In genomic region chr13:83666126-83666525, GRCh38 we compare ENCODE assay signal across 18 cellular contexts.
"Had no signal": no experiment of that assay in that cellular context is flagged by ENCODE, and none has a peak within 500 bp of the region (broad histone marks: within the 10 kb centered on the region; RNA-seq: fewer than 3 reads in every experiment).

No MANE protein-coding gene starts in this region.

- H3K4me3 Mint-ChIP-seq: activated CD4-positive, alpha-beta memory T cell treated with anti-CD3 and anti-CD28 coated beads, Interleukin-2, amount 10 ng/mL, durations not matched to agents 7 days and 5 days; activated T-cell treated with anti-CD3 and anti-CD28 coated beads, Interleukin-2, amount 50 U/mL, for 24 hours; naive B cell; WTC11 had no signal

- H3K27ac Mint-ChIP-seq: activated CD4-positive, alpha-beta memory T cell treated with anti-CD3 and anti-CD28 coated beads, Interleukin-2, amount 10 ng/mL, durations not matched to agents 7 days and 5 days; activated T-cell treated with anti-CD3 and anti-CD28 coated beads, Interleukin-2, amount 50 U/mL, for 24 hours; WTC11 had no signal

- DNase-seq: activated CD4-positive, alpha-beta memory T cell treated with anti-CD3 and anti-CD28 coated beads, Interleukin-2, amount 10 ng/mL, durations not matched to agents 7 days and 5 days; activated CD4-positive, alpha-beta T cell treated with anti-CD3 and anti-CD28 coated beads for 4 hours; activated naive CD4-positive, alpha-beta T cell treated with anti-CD3 and anti-CD28 coated beads, Interleukin-2, amount 50 U/mL, for 16 hours; activated T-cell treated with anti-CD3 and anti-CD28 coated beads, Interleukin-2, amount 50 U/mL, for 24 hours; adrenal gland; body of pancreas; central memory CD4-positive, alpha-beta T cell; effector CD4-positive, alpha-beta T cell; islet precursor cell; naive B cell; pancreas; stimulated activated CD4-positive, alpha-beta T cell treated with anti-CD3 and anti-CD28 coated beads, Interleukin-1b, Interleukin-23, amount 100 ng/mL, for 48 hours; stomach; testis; upper lobe of left lung had no signal

- H3K36me3 Mint-ChIP-seq: naive B cell had no signal

- H3K36me3 ChIP-seq: adrenal gland, esophagus muscularis mucosa, pancreas, stomach, upper lobe of left lung had no signal

- H3K27ac ChIP-seq: adrenal gland, body of pancreas, coronary artery, esophagus muscularis mucosa, pancreas, stomach, testis, upper lobe of left lung had no signal

- H3K27me3 Mint-ChIP-seq: activated CD4-positive, alpha-beta memory T cell treated with anti-CD3 and anti-CD28 coated beads, Interleukin-2, amount 10 ng/mL, durations not matched to agents 7 days and 5 days; activated T-cell treated with anti-CD3 and anti-CD28 coated beads, Interleukin-2, amount 50 U/mL, for 24 hours; naive B cell had no signal

- H3K4me1 ChIP-seq: adrenal gland, body of pancreas, esophagus muscularis mucosa, pancreas, stomach, testis, upper lobe of left lung had no signal

- H3K9me3 ChIP-seq: adrenal gland, body of pancreas, esophagus muscularis mucosa, pancreas, testis, upper lobe of left lung had no signal

- ATAC-seq: body of pancreas, pancreas, WTC11 had no signal

- H3K4me3 ChIP-seq: adrenal gland, body of pancreas, coronary artery, esophagus muscularis mucosa, pancreas, stomach, testis, upper lobe of left lung had no signal

- H3K27me3 ChIP-seq: adrenal gland, body of pancreas, esophagus muscularis mucosa, pancreas, stomach, testis, upper lobe of left lung had no signal

- H3K4me1 Mint-ChIP-seq: activated CD4-positive, alpha-beta memory T cell treated with anti-CD3 and anti-CD28 coated beads, Interleukin-2, amount 10 ng/mL, durations not matched to agents 7 days and 5 days; naive B cell had no signal
